ENCODE assay signal across 12 cellular contexts in the genomic region with DNA sequence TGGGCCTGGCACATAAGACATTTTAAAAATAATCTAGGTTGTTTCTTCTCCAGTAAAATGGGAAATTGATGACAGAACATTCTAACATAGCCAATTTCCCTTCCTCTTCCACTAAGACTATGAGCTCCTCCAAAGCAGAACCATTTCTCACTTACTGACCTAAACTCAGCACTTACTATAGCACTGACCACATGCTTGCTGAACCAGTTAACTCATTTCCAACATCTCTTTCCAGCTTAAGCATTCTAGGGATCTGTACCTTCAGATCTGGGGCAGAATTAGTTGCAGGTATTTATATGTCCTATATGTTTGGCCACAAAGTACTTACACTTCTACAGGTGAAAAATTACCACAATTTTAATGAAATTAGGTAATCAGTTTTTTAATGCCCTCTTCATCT.
"Had no signal": no experiment of that assay in that cellular context is flagged by ENCODE, and none has a peak within 500 bp of the region (broad histone marks: within the 10 kb centered on the region; RNA-seq: fewer than 3 reads in every experiment).

No MANE protein-coding gene starts in this region.

- DNase-seq: activated CD4-positive, alpha-beta memory T cell treated with anti-CD3 and anti-CD28 coated beads for 36 hours; activated gamma-delta T cell treated with Interleukin-2 at 50 U/mL for 16 hours; activated T-cell treated with anti-CD3 and anti-CD28 coated beads for 4 hours; adrenal gland; left cardiac atrium; mesendoderm; naive thymus-derived CD4-positive, alpha-beta T cell; stimulated activated CD4-positive, alpha-beta T cell treated with anti-CD3 and anti-CD28 coated beads, Interleukin-12 subunit alpha, Interleukin-12 subunit beta, amount 100 ng/mL, for 4 hours; stimulated activated CD4-positive, alpha-beta T cell treated with anti-CD3 and anti-CD28 coated beads, Interleukin-1b, Interleukin-23, amount 100 ng/mL, for 48 hours; stimulated activated naive CD4-positive, alpha-beta T cell treated with Interleukin-2 at 50 U/mL for 16 hours; trophoblast cell; WERI-Rb-1 had no signal

- H3K9me3 ChIP-seq: adrenal gland had no signal

- H3K27me3 ChIP-seq: adrenal gland had no signal

- H3K36me3 ChIP-seq: adrenal gland, WERI-Rb-1 had no signal

- H3K4me3 ChIP-seq: adrenal gland had no signal

- ATAC-seq: left cardiac atrium; naive thymus-derived CD4-positive, alpha-beta T cell had no signal

- H3K27ac ChIP-seq: WERI-Rb-1 had no signal

- H3K4me1 ChIP-seq: adrenal gland had no signal
